16 cellular contexts compared by ENCODE assay signal in genomic region chr11:106231591-106231990, GRCh38.
DNase-seq lines count a peak whose midpoint lies in the region; ATAC-seq, FAIRE-seq and TF ChIP-seq lines count a peak whose summit lies in the region.
"Had no signal": no experiment of that assay in that cellular context is flagged by ENCODE, and none has a peak within 500 bp of the region (broad histone marks: within the 10 kb centered on the region; RNA-seq: fewer than 3 reads in every experiment).

No MANE protein-coding gene starts in this region.

- H2AFZ ChIP-seq in astrocyte (ENCODE audit: low read depth, low read length) (no peak overlapping the region), hepatocyte (no peak overlapping the region)
- H2AFZ ChIP-seq: GM23338 had no signal

- intact Hi-C loops in CD8-positive, alpha-beta T cell (cut with DNase I, micrococcal nuclease), result no loop called here

- H3K79me2 ChIP-seq in astrocyte (ENCODE audit: insufficient read depth, low read length) (no peaks in the 10 kb centered on the region), hepatocyte (no peaks in the 10 kb centered on the region)

- WGBS in hepatocyte (ENCODE audit: low lambda C conversion rate, missing lambda C conversion rate), result 48% methylated on average over 2 of the region's 2 CpGs

- no peak overlapping the region for H3K27ac ChIP-seq in astrocyte (ENCODE audit: low read depth, low read length)
- no peak overlapping the region for H3K27ac ChIP-seq in hepatocyte
- no peak overlapping the region for H3K27ac ChIP-seq in CD8-positive, alpha-beta T cell (ENCODE audit: low read depth, low read length)

- peaks cover 3% of the 10 kb centered on the region for H3K36me3 Mint-ChIP-seq in astrocyte (ENCODE audit: low read depth, unreplicated experiment)
- no peaks in the 10 kb centered on the region for H3K36me3 Mint-ChIP-seq in CD8-positive, alpha-beta T cell
- H3K36me3 Mint-ChIP-seq: CD4-positive, CD25-positive, alpha-beta regulatory T cell had no signal

- H3K4me1 ChIP-seq in astrocyte (ENCODE audit: insufficient read depth, low read length) (no peaks in the 10 kb centered on the region), hepatocyte (ENCODE audit: insufficient read depth) (peaks cover 9% of the 10 kb centered on the region)
- no peaks in the 10 kb centered on the region for H3K4me1 ChIP-seq in CD8-positive, alpha-beta T cell (ENCODE audit: insufficient read depth, low read length)

- H3K27me3 ChIP-seq in astrocyte (ENCODE audit: insufficient read depth, low read length) (no peaks in the 10 kb centered on the region), hepatocyte (no peaks in the 10 kb centered on the region)
- H3K27me3 ChIP-seq in CD8-positive, alpha-beta T cell (ENCODE audit: insufficient read depth, low read length), result no peaks in the 10 kb centered on the region

- POLR2A ChIA-PET in CD8-positive, alpha-beta T cell (lab: Charles Lee), result interaction anchor here (0.6 kb wide), 1 partner anchor 131 kb away, joined by 5 read pairs; no protein-coding TSS in a partner anchor

- TF ChIP-seq CTCF in AG09309 (IDR thresholded peaks at IDR 0.05; ENCODE audit: control insufficient read depth, insufficient read depth, low read depth, low read length, missing control alignments) (peak; percentile 24), HFF-Myc (IDR thresholded peaks at IDR 0.05; ENCODE audit: low read depth, low read length, missing control alignments) (peak; percentile 50), astrocyte (IDR thresholded peaks at IDR 0.05; ENCODE audit: insufficient read depth, low read depth, low read length) (peak; percentile 9), hepatocyte (IDR thresholded peaks at IDR 0.05; ENCODE audit: poor library complexity) (peak; percentile 46)
- TF ChIP-seq CTCF in CD8-positive, alpha-beta T cell (IDR thresholded peaks at IDR 0.05), result no peak

- H4K20me1 ChIP-seq in astrocyte (ENCODE audit: insufficient read depth, low read length) (no peaks in the 10 kb centered on the region), hepatocyte (ENCODE audit: insufficient read depth, poor library complexity, severe bottlenecking) (no peaks in the 10 kb centered on the region)

- H3K9ac ChIP-seq in astrocyte (ENCODE audit: low read length), result no peak overlapping the region

- no peak overlapping the region for H3K4me3 ChIP-seq in AG09309 (ENCODE audit: control insufficient read depth, low read depth, low read length)
- no peak overlapping the region for H3K4me3 ChIP-seq in HFF-Myc (replicated peaks; ENCODE audit: low read depth, low read length)
- no peak overlapping the region for H3K4me3 ChIP-seq in astrocyte (ENCODE audit: insufficient read depth, low read depth, low read length)
- no peak overlapping the region for H3K4me3 ChIP-seq in hepatocyte
- no peak overlapping the region for H3K4me3 ChIP-seq in CD8-positive, alpha-beta T cell (ENCODE audit: low read depth, low read length)
- H3K4me3 ChIP-seq: GM23338 had no signal

- DNase-seq in AG09309 (ENCODE audit: low read depth), result peak; percentile 14
- DNase-seq in HFF-Myc (ENCODE audit: extremely low read depth, low read depth), result peak; percentile 55
- DNase-seq in astrocyte (ENCODE audit: low read depth), result peak; percentile 34
- peak; percentile 29 for DNase-seq in hepatocyte (ENCODE audit: low spot score)
- DNase-seq in CD8-positive, alpha-beta T cell, result no peak
- no peak for DNase-seq in SKM-1 (lab: John Stamatoyannopoulos, UW; ENCODE audit: unreplicated experiment)
- DNase-seq: activated B cell treated with CpG ODN at 0.5 μM for 24 hours; activated CD8-positive, alpha-beta memory T cell treated with anti-CD3 and anti-CD28 coated beads, Interleukin-2, amount 50 U/mL, for 48 hours; CD4-positive, CD25-positive, alpha-beta regulatory T cell; NCI-H1436 treated with DMSO at 0.1 percent for 48 hours; NCI-H774; stimulated activated CD4-positive, alpha-beta T cell treated with anti-CD3 and anti-CD28 coated beads, Interleukin-4, amount 100 ng/mL, for 1 hour; stimulated activated naive CD4-positive, alpha-beta T cell treated with Interleukin-2 at 50 U/mL for 16 hours had no signal

- peaks cover 14% of the 10 kb centered on the region for H3K9me3 Mint-ChIP-seq in astrocyte (ENCODE audit: unreplicated experiment)
- peaks cover 5% of the 10 kb centered on the region for H3K9me3 Mint-ChIP-seq in CD8-positive, alpha-beta T cell

- no peaks in the 10 kb centered on the region for H3K4me1 Mint-ChIP-seq in astrocyte (ENCODE audit: low read depth, unreplicated experiment)
- H3K4me1 Mint-ChIP-seq in CD8-positive, alpha-beta T cell (ENCODE audit: low read depth), result no peaks in the 10 kb centered on the region
- H3K4me1 Mint-ChIP-seq: activated B cell treated with CpG ODN at 0.5 μM for 24 hours; CD4-positive, CD25-positive, alpha-beta regulatory T cell; GM23338 had no signal

- ATAC-seq in GM21825 (IDR thresholded peaks at IDR 0.05; ENCODE audit: unreplicated experiment) (no peak), GM18867 (IDR thresholded peaks at IDR 0.05; ENCODE audit: unreplicated experiment) (no peak)
- ATAC-seq in CD8-positive, alpha-beta T cell, result no peak
- ATAC-seq: GM23338 had no signal

- CTCF ChIA-PET in CD8-positive, alpha-beta T cell (lab: Charles Lee), result no interaction called here

- no peaks in the 10 kb centered on the region for H3K27me3 Mint-ChIP-seq in astrocyte (ENCODE audit: low read depth, unreplicated experiment)
- H3K27me3 Mint-ChIP-seq in CD8-positive, alpha-beta T cell (ENCODE audit: low read depth), result no peaks in the 10 kb centered on the region
- H3K27me3 Mint-ChIP-seq: activated B cell treated with CpG ODN at 0.5 μM for 24 hours; CD4-positive, CD25-positive, alpha-beta regulatory T cell had no signal

- H3K4me2 ChIP-seq in astrocyte (ENCODE audit: low read length) (no peak overlapping the region), hepatocyte (no peak overlapping the region)
- H3K4me2 ChIP-seq: GM23338 had no signal

- no peaks in the 10 kb centered on the region for H3K9me2 ChIP-seq in hepatocyte (replicated peaks; ENCODE audit: insufficient read depth)

- H3K27ac Mint-ChIP-seq in astrocyte (ENCODE audit: unreplicated experiment), result no peak overlapping the region
- H3K27ac Mint-ChIP-seq in CD8-positive, alpha-beta T cell, result no peak overlapping the region
- H3K27ac Mint-ChIP-seq: activated B cell treated with CpG ODN at 0.5 μM for 24 hours; CD4-positive, CD25-positive, alpha-beta regulatory T cell; GM23338 had no signal

- H3K36me3 ChIP-seq in astrocyte (ENCODE audit: insufficient read depth, low read length) (no peaks in the 10 kb centered on the region), hepatocyte (replicated peaks; ENCODE audit: insufficient read depth, low read depth) (no peaks in the 10 kb centered on the region)
- no peaks in the 10 kb centered on the region for H3K36me3 ChIP-seq in CD8-positive, alpha-beta T cell (ENCODE audit: insufficient read depth, low read length)

- H3K4me3 Mint-ChIP-seq in astrocyte (ENCODE audit: unreplicated experiment), result no peak overlapping the region
- H3K4me3 Mint-ChIP-seq in CD8-positive, alpha-beta T cell, result no peak overlapping the region
- H3K4me3 Mint-ChIP-seq: activated B cell treated with CpG ODN at 0.5 μM for 24 hours; CD4-positive, CD25-positive, alpha-beta regulatory T cell; GM23338 had no signal

- H3K9me3 ChIP-seq in astrocyte (ENCODE audit: insufficient read depth, low read depth, low read length), result no peaks in the 10 kb centered on the region
- H3K9me3 ChIP-seq in hepatocyte (ENCODE audit: low read depth), result no peaks in the 10 kb centered on the region
- no peaks in the 10 kb centered on the region for H3K9me3 ChIP-seq in CD8-positive, alpha-beta T cell (ENCODE audit: low read length)

- FAIRE-seq in astrocyte (lab: Jason Lieb, UNC), result no peak

Comparison
In these comparisons a context has a peak if more than half of its experiments do, and no peak if none do; other contexts are left out.
1. DNase-seq: peak in AG09309 (single experiment), HFF-Myc (single experiment), astrocyte (single experiment) and hepatocyte (single experiment); none in CD8-positive, alpha-beta T cell (0 of 7) and SKM-1 (single experiment).